Comparison of ENCODE assay signal across 8 cellular contexts in the genomic region with DNA sequence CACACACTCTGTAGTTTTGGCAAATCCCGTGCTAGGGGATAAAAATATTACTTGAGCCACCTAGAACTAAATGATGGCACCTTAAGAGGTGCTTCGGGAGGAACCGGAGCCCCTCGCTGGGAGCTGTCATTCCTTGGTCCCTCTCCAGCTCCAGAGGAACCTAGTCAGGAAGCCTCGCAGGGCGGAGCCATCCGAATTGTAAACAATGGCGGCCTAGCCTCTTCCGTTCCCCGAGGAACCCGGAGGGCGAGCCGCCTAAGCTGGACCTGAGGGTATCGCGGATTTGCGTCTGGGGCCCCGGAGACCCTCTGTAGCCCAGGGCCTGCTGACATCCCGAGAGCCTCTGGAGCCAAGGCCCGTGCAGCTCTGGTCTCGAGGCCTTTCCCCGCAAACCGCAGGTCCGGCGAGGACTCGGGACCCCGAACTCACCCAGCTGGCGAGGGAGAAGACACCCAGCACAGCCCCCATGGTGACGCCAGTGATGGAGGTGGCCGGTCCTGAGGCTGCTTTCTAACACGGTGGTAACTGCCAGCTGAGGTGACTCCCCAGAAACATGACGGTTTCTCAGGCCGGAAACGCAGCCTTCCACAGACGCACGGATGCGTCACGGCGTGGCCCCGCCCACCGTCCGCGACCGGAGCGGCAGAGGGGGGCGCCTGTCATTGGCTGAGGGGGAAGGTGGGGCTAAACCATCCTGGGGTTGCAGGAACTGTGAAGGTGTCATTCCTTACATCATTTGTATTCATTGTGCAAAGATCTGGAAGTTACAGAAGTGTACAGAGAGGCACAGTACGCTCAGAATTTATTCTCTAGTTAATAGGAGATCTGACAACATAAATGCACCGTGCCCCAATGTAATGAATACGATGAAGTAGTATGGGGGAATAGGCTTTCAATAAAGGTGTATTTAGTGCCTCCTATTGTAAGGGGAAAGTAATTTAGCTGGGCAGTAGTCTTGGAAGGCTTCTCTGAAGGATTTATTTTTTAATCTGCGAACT. TPM values are rescaled to one million over a fixed set of nuclear protein-coding genes. Genes with fewer than 3 reads are reported as not detected.
DNase-seq lines count a peak whose midpoint lies in the region; ATAC-seq and TF ChIP-seq lines count a peak whose summit lies in the region.

A gene (minus strand): TSS at position 587 of the 998 bp plus-strand sequence. CDS start 119 bp downstream, at position 468.

- H3K36me3 ChIP-seq in PC-3 (ENCODE audit: low read depth, low read length) = no peaks in the 10 kb centered on the region
- H3K36me3 ChIP-seq in mucosa of descending colon (ENCODE audit: low read depth) = no peaks in the 10 kb centered on the region

- peak within 1 kb of the TSS; percentile 89 for H3K27ac ChIP-seq in PC-3 (ENCODE audit: low read length)

- no peaks in the 10 kb centered on the region for H3K9me3 ChIP-seq in PC-3 (ENCODE audit: low read length)
- no peaks in the 10 kb centered on the region for H3K9me3 ChIP-seq in mucosa of descending colon

- peak within 1 kb of the TSS; percentile 93 for H3K4me2 ChIP-seq in PC-3 (ENCODE audit: low read length)

- peak; percentile 93 for ATAC-seq in GM21576 (IDR thresholded peaks at IDR 0.05; ENCODE audit: unreplicated experiment)
- peak; percentile 96 for ATAC-seq in PC-3
- ATAC-seq in mucosa of descending colon = peak; percentile 99

- H3K4me1 ChIP-seq in PC-3 (ENCODE audit: insufficient read depth, low read length) = peaks cover 35% of the 10 kb centered on the region
- H3K4me1 ChIP-seq in mucosa of descending colon (ENCODE audit: low read depth) = peaks cover 29% of the 10 kb centered on the region

- POLR2A ChIA-PET in PC-3 (lab: Charles Lee; ENCODE audit: unreplicated experiment) = interaction anchor here (0.5 to 1.0 kb wide), 6 partner anchors 11 to 733 kb away, joined by 3 to 16 read pairs (median 4); a partner anchor contains a TSS

- H3K27me3 ChIP-seq in PC-3 (ENCODE audit: low read length) = no peaks in the 10 kb centered on the region

- peak; percentile 81 for DNase-seq in DMS153 (lab: John Stamatoyannopoulos, UW)
- DNase-seq in Jurkat, Clone E6-1 (ENCODE audit: low read depth, low spot score) = peak; percentile 88
- DNase-seq in PC-3 = peak; percentile 98
- peak; percentile 97 for DNase-seq in activated T-cell treated with anti-CD3 and anti-CD28 coated beads for 48 hours (ENCODE audit: low read depth)
- DNase-seq in epithelial cell of esophagus (ENCODE audit: low read depth) = peak; percentile 98
- peak; percentile 97 to 98 (median 98) for DNase-seq in mucosa of descending colon
- DNase-seq in stimulated activated CD8-positive, alpha-beta memory T cell treated with anti-CD3 and anti-CD28 coated beads, Interleukin-4, amount 100 ng/mL, for 24 hours (ENCODE audit: low read depth) = peak; percentile 95

- TSS peak; percentile 69 for BruUV-seq in PC-3 (replicated peaks; lab: Mats Ljungman, UMichigan)

- intact Hi-C loops in PC-3 (cut with micrococcal nuclease) = loop anchor here (1.0 to 5.0 kb wide), 3 partner anchors 26 to 314 kb away; a partner anchor contains a TSS
- intact Hi-C loops in mucosa of descending colon (cut with DNase I, micrococcal nuclease) = no loop called here

- H2AFZ ChIP-seq in PC-3 (ENCODE audit: low read length) = peak within 1 kb of the TSS; percentile 60

- CTCF ChIA-PET in PC-3 (lab: Charles Lee) = no interaction called here

- H4K20me1 ChIP-seq in PC-3 (ENCODE audit: low read length) = peaks cover 29% of the 10 kb centered on the region

- no peaks in the 10 kb centered on the region for H3F3A ChIP-seq in PC-3 (ENCODE audit: low read length, unreplicated experiment)

- H3K9me2 ChIP-seq in PC-3 (replicated peaks; ENCODE audit: low read length) = no peaks in the 10 kb centered on the region

- TF ChIP-seq CTCF in PC-3 (conservative IDR thresholded peaks at IDR 0.05; ENCODE audit: low read depth, low read length) = peak; percentile 57
- TF ChIP-seq CTCF in epithelial cell of esophagus (IDR thresholded peaks at IDR 0.05; ENCODE audit: insufficient read depth, low read depth, low read length, missing control alignments) = no peak
- TF ChIP-seq CTCF in mucosa of descending colon (IDR thresholded peaks at IDR 0.05) = no peak

- H3K9ac ChIP-seq in PC-3 (ENCODE audit: low read length) = peak within 1 kb of the TSS; percentile 96

- peaks cover 51% of the 10 kb centered on the region for H3K79me2 ChIP-seq in PC-3 (ENCODE audit: low read length)

- H3K4me3 ChIP-seq in Jurkat, Clone E6-1 (ENCODE audit: low read length) = peak within 1 kb of the TSS; percentile 95
- peak within 1 kb of the TSS; percentile 86 for H3K4me3 ChIP-seq in PC-3 (ENCODE audit: low read length)
- H3K4me3 ChIP-seq in epithelial cell of esophagus (ENCODE audit: low read length) = peak within 1 kb of the TSS; percentile 98
- H3K4me3 ChIP-seq in mucosa of descending colon = peak within 1 kb of the TSS; percentile 99

RNA-seq across cellular contexts. Expression of the gene that starts here (rescaled TPM):
- polyA plus RNA-seq in Jurkat, Clone E6-1 (2012; ENCODE audit: insufficient read depth, insufficient read length) = 49.0 TPM
- total RNA-seq in PC-3 (2014; rRNA removed) = 75.4 and 92.6 TPM in 2 replicates
- total RNA-seq in mucosa of descending colon = 100 to 1,000 TPM; 103 to 128 (median 110) TPM

Comparison
In these comparisons a context has a peak if more than half of its experiments do, and no peak if none do; other contexts are left out.
1. Peak in every context shown above with its lines: DNase-seq, ATAC-seq, H3K4me3 ChIP-seq and H3K27ac ChIP-seq.